Comparison of ENCODE assay signal across 20 cellular contexts in the genomic region with DNA sequence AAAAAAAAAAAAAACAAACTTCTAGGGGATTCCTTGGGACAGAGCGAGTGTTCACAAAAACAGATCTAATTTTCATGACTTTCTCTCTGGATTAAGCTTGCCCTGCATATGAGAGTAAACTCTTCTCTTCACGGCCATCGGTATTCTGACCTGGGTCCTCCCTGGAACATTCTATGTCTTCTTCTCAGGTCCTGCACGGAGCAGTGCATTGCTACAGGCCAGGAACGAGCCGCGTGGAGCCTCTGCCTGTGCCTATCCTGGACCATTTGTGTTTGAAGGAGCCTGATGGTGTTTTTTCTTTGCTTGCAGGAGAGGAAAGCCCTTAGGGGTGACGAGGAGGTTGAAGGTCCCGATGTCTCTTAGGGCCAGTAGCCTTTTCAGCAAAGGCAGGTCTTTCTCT. TPM values are rescaled to one million over a fixed set of nuclear protein-coding genes. Genes with fewer than 3 reads are reported as not detected.
DNase-seq lines count a peak whose midpoint lies in the region; ATAC-seq, FAIRE-seq and TF ChIP-seq lines count a peak whose summit lies in the region.
"Had no signal": no experiment of that assay in that cellular context is flagged by ENCODE, and none has a peak within 500 bp of the region (broad histone marks: within the 10 kb centered on the region; RNA-seq: fewer than 3 reads in every experiment).

No MANE protein-coding gene starts in this region.

- H3K4me3 ChIP-seq in H7 (ENCODE audit: insufficient read depth, low read depth, low read length) = no peak overlapping the region
- H3K4me3 ChIP-seq in K562 = no peak overlapping the region
- H3K4me3 ChIP-seq in neutrophil (ENCODE audit: low read depth in 1 of 2, low read length in 1 of 2) = no peak overlapping the region
- no peak overlapping the region for H3K4me3 ChIP-seq in BE2C (ENCODE audit: low read depth, low read length)

- POLR2A ChIA-PET in K562 (lab: Yijun Ruan, JAX) = interaction anchor here (0.6 to 0.9 kb wide), 2 partner anchors 18 to 40 kb away, joined by 3 read pairs; no protein-coding TSS in a partner anchor

- in situ Hi-C loops in K562 (cut with MboI) = no loop called here

- FAIRE-seq in K562 (lab: Jason Lieb, UNC) = no peak
- FAIRE-seq: D721Med, G401.6, GM12891 had no signal

- no peak for TF ChIP-seq CTCF in K562 (IDR thresholded peaks at IDR 0.05 in 2 of 3, conservative IDR thresholded peaks at IDR 0.05 in 1 of 3; ENCODE audit: insufficient read depth in 2 of 3, low read depth in 1 of 3, low read length in 3 of 3)
- no peak for TF ChIP-seq CTCF in neutrophil (IDR thresholded peaks at IDR 0.05)
- no peak for TF ChIP-seq CTCF in BE2C (IDR thresholded peaks at IDR 0.05; ENCODE audit: low read depth, low read length)

- no peaks in the 10 kb centered on the region for H3K9me1 ChIP-seq in K562 (ENCODE audit: control insufficient read depth, insufficient read depth, low read length)

- no peaks in the 10 kb centered on the region for H4K20me1 ChIP-seq in K562 (replicated peaks; ENCODE audit: control insufficient read depth, insufficient read depth, low read length)

- no peaks in the 10 kb centered on the region for H3K9me3 ChIP-seq in K562 (replicated peaks; ENCODE audit: control insufficient read depth, insufficient read depth, low read depth, low read length)
- no peaks in the 10 kb centered on the region for H3K9me3 ChIP-seq in neutrophil
- no peaks in the 10 kb centered on the region for H3K9me3 ChIP-seq in BE2C

- no peaks in the 10 kb centered on the region; the same call in 1 of the 2 replicates for H3K36me3 ChIP-seq in H7 (replicated peaks; ENCODE audit: control insufficient read depth, insufficient read depth, low read length)
- no peaks in the 10 kb centered on the region for H3K36me3 ChIP-seq in K562 (ENCODE audit: control insufficient read depth, insufficient read depth, low read length)
- H3K36me3 ChIP-seq in neutrophil = no peaks in the 10 kb centered on the region
- H3K36me3 ChIP-seq in BE2C = no peaks in the 10 kb centered on the region

- H3K4me1 ChIP-seq in K562 (replicated peaks in 1 of 2; ENCODE audit: control insufficient read depth in 2 of 2, insufficient read depth in 2 of 2, low read length in 2 of 2) (peaks cover 0 to 25% of the 10 kb centered on the region in 2 experiments; a peak in 2 of 5 replicates), neutrophil (ENCODE audit: control insufficient read depth in 1 of 2, insufficient read depth in 1 of 2, low read depth in 1 of 2, low read length in 1 of 2) (peaks cover 83 to 93% of the 10 kb centered on the region in 2 experiments), BE2C (no peaks in the 10 kb centered on the region; the same call in 1 of the 2 replicates)

- H3K79me2 ChIP-seq in K562 (ENCODE audit: control insufficient read depth, insufficient read depth, low read length) = no peaks in the 10 kb centered on the region

- CTCF ChIA-PET in K562 (lab: Yijun Ruan, JAX; ENCODE audit: low intra/inter-chr PET ratio) = no interaction called here

- no peak for TF ChIP-seq POLR2A in K562 (conservative IDR thresholded peaks at IDR 0.05)

- H3K27me3 ChIP-seq in H7 (ENCODE audit: control insufficient read depth, insufficient read depth, low read length) = no peaks in the 10 kb centered on the region
- H3K27me3 ChIP-seq in K562 (ENCODE audit: control insufficient read depth in 2 of 2, insufficient read depth in 2 of 2, low read length in 2 of 2) = peaks cover 0 to 34% of the 10 kb centered on the region in 2 experiments; a peak in 3 of 5 replicates
- no peaks in the 10 kb centered on the region for H3K27me3 ChIP-seq in neutrophil
- no peaks in the 10 kb centered on the region for H3K27me3 ChIP-seq in BE2C

- H3K9ac ChIP-seq in K562 (ENCODE audit: insufficient read depth in 1 of 2, low read depth in 2 of 2, low read length in 2 of 2) = no peak overlapping the region

- intact Hi-C loops in K562 (cut with micrococcal nuclease) = no loop called here

- no TSS peak for BruUV-seq in K562 (replicated peaks; lab: Mats Ljungman, UMichigan)

- H3K4me2 ChIP-seq in K562 (ENCODE audit: insufficient read depth, low read length) = no peak overlapping the region

- TF ChIP-seq RAD21 in K562 (CRISPR knock-in tag; conservative IDR thresholded peaks at IDR 0.05 in 1 of 2, IDR thresholded peaks at IDR 0.05 in 1 of 2) = no peak

- 32% methylated on average over 9 of the region's 9 CpGs for whole genome bisulfite sequencing in K562 (ENCODE audit: insufficient coverage, low coverage, missing lambda C conversion rate)

- H3K27ac ChIP-seq in K562 (ENCODE audit: extremely low read depth, low read depth, low read length) = no peak overlapping the region
- H3K27ac ChIP-seq in neutrophil = peak overlapping the region; percentile 36

- no peak for TF ChIP-seq EP300 in K562 (IDR thresholded peaks at IDR 0.05; ENCODE audit: low read length)

- H2AFZ ChIP-seq in K562 (ENCODE audit: low read depth, low read length) = peak overlapping the region; percentile 45; the same call in 1 of the 2 replicates

- no peak for ATAC-seq in K562
- ATAC-seq in GM21367 (IDR thresholded peaks at IDR 0.05; ENCODE audit: unreplicated experiment) = no peak

- DNase-seq in H7 (peak; percentile 38), K562 (ENCODE audit: extremely low read depth in 1 of 4, low spot score in 3 of 4) (no peak), ureter (ENCODE audit: low spot score) (peak; percentile 20), NCI-H2196 (lab: John Stamatoyannopoulos, UW; ENCODE audit: unreplicated experiment) (no peak), BE2C (no peak)
- DNase-seq: ACHN; C1 segment of cervical spinal cord; CD4-positive, alpha-beta memory T cell; DMS153; DMS79 treated with DMSO at 0.1 percent for 48 hours; EL; GOT3; HCEC 1CT; HFFc6 had no signal

TF ChIP-seq in K562, 482 proteins besides CTCF, POLR2A, EP300 and RAD21 (continues in another document):
- TF ChIP-seq ARNT (IDR thresholded peaks at IDR 0.05) (no peak), KLF13 (tag; IDR thresholded peaks at IDR 0.05; ENCODE audit: borderline replicate concordance, low read depth) (no peak), ZKSCAN8 (CRISPR knock-in tag; IDR thresholded peaks at IDR 0.05) (no peak), SMARCA5 (IDR thresholded peaks at IDR 0.05) (no peak), ARHGAP35 (IDR thresholded peaks at IDR 0.05; ENCODE audit: partially characterized antibody) (no peak), L3MBTL2 (IDR thresholded peaks at IDR 0.05) (no peak), C11orf30 (IDR thresholded peaks at IDR 0.05; ENCODE audit: low read depth) (no peak)
- TF ChIP-seq, protein P1, sequence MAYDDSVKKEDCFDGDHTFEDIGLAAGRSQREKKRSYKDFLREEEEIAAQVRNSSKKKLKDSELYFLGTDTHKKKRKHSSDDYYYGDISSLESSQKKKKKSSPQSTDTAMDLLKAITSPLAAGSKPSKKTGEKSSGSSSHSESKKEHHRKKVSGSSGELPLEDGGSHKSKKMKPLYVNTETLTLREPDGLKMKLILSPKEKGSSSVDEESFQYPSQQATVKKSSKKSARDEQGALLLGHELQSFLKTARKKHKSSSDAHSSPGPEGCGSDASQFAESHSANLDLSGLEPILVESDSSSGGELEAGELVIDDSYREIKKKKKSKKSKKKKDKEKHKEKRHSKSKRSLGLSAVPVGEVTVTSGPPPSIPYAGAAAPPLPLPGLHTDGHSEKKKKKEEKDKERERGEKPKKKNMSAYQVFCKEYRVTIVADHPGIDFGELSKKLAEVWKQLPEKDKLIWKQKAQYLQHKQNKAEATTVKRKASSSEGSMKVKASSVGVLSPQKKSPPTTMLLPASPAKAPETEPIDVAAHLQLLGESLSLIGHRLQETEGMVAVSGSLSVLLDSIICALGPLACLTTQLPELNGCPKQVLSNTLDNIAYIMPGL (CRISPR knock-in tag; IDR thresholded peaks at IDR 0.05) = no peak

RNA-seq across cellular contexts. Expression of a gene that starts 1.8 kb away (rescaled TPM):
- total RNA-seq in H7 (2014; rRNA removed; shearing (Covaris generic)) = 0.69 and 2.4 TPM in 2 replicates
- not detected in 2 replicates for total RNA-seq in K562 (2011; cell fraction: chromatin; rRNA removed; ENCODE audit: low replicate concordance)
- total RNA-seq in K562 (2011; cell fraction: nucleolus; rRNA removed) = not detected in 2 replicates
- not detected in 2 replicates for total RNA-seq in K562 (2011; cell fraction: nucleoplasm; rRNA removed)
- not detected in 2 replicates for total RNA-seq in K562 (2014; rRNA removed)
- total RNA-seq in K562 (2014; rRNA removed; fragmentation: Illumina TruSeq; extraction: Trizol) = not detected in 2 replicates
- total RNA-seq in K562 (2015; rRNA removed; fragmentation: Illumina TruSeq; extraction: Trizol) = not detected in 2 replicates
- total RNA-seq in K562 (2021) = not detected in 2 replicates
- not detected in 2 replicates for polyA plus RNA-seq in K562 (2011; rRNA removed)
- polyA plus RNA-seq in K562 (2011; cell fraction: cytosol; rRNA removed) = not detected in 2 replicates
- polyA plus RNA-seq in K562 (2011; cell fraction: nucleus; rRNA removed) = not detected in 2 replicates
- not detected in 2 replicates for polyA plus RNA-seq in K562 (2012)
- polyA plus RNA-seq in K562 (2014; fragmentation: Illumina TruSeq; extraction: Trizol) = not detected in 2 replicates
- not detected for polyA plus RNA-seq in K562 (2014; fragmentation: Nextera tagmentation; extraction: Ambion mirVana)
- not detected in 2 replicates for polyA plus RNA-seq in K562 (2014; rRNA removed)
- not detected in 2 replicates for polyA minus RNA-seq in K562 (2011; rRNA and poly(A)+ RNA removed)
- not detected in 2 replicates for polyA minus RNA-seq in K562 (2011; cell fraction: cytosol; rRNA and poly(A)+ RNA removed)
- polyA minus RNA-seq in K562 (2011; cell fraction: nucleus; rRNA and poly(A)+ RNA removed) = not detected in 2 replicates
- total RNA-seq in ureter = 3.1 TPM
- not detected for polyA plus RNA-seq in BE2C (2012; ENCODE audit: insufficient read depth, insufficient read length, low read depth)
- total RNA-seq: A172; CD4-positive, alpha-beta memory T cell; HFFc6 had no signal
- polyA plus RNA-seq: CD4-positive, alpha-beta memory T cell had no signal

RNA-seq across cellular contexts. Expression of a gene that starts 26.7 kb away (rescaled TPM):
- total RNA-seq in H7 (2014; rRNA removed; shearing (Covaris generic)) = 5.9 and 6.5 TPM in 2 replicates
- not detected in 2 replicates for total RNA-seq in K562 (2011; cell fraction: chromatin; rRNA removed; ENCODE audit: low replicate concordance)
- not detected in 2 replicates for total RNA-seq in K562 (2011; cell fraction: nucleolus; rRNA removed)
- total RNA-seq in K562 (2011; cell fraction: nucleoplasm; rRNA removed) = not detected in 2 replicates
- total RNA-seq in K562 (2014; rRNA removed) (not detected in 2 replicates), K562 (2014; rRNA removed; fragmentation: Illumina TruSeq; extraction: Trizol) (not detected in 2 replicates), K562 (2015; rRNA removed; fragmentation: Illumina TruSeq; extraction: Trizol) (not detected in 2 replicates), K562 (2021) (not detected in 2 replicates), ureter (14.1 TPM)
- polyA plus RNA-seq in K562 (2011; rRNA removed) (not detected in 2 replicates), K562 (2014; fragmentation: Illumina TruSeq; extraction: Trizol) (not detected in 2 replicates), K562 (2014; fragmentation: Nextera tagmentation; extraction: Ambion mirVana) (not detected), K562 (2014; rRNA removed) (not detected in 2 replicates)
- not detected in 2 replicates for polyA plus RNA-seq in K562 (2011; cell fraction: cytosol; rRNA removed)
- polyA plus RNA-seq in K562 (2011; cell fraction: nucleus; rRNA removed) = not detected in 2 replicates
- not detected in 2 replicates for polyA plus RNA-seq in K562 (2012)
- not detected in 2 replicates for polyA minus RNA-seq in K562 (2011; rRNA and poly(A)+ RNA removed)
- not detected in 2 replicates for polyA minus RNA-seq in K562 (2011; cell fraction: cytosol; rRNA and poly(A)+ RNA removed)
- not detected in 2 replicates for polyA minus RNA-seq in K562 (2011; cell fraction: nucleus; rRNA and poly(A)+ RNA removed)
- polyA plus RNA-seq in BE2C (2012; ENCODE audit: insufficient read depth, insufficient read length, low read depth) = not detected
- total RNA-seq: A172 had no signal

Comparison
In these comparisons a context has a peak if more than half of its experiments do, and no peak if none do; other contexts are left out.
1. DNase-seq: peak in H7 (single experiment) and ureter (single experiment); none in K562 (0 of 4), NCI-H2196 (single experiment) and BE2C (single experiment).